12 cellular contexts compared by ENCODE assay signal in genomic region chr12:11568762-11569478, GRCh38.
DNase-seq lines count a peak whose midpoint lies in the region; ATAC-seq lines count a peak whose summit lies in the region.
"Had no signal": no experiment of that assay in that cellular context is flagged by ENCODE, and none has a peak within 500 bp of the region (broad histone marks: within the 10 kb centered on the region; RNA-seq: fewer than 3 reads in every experiment).

No MANE protein-coding gene starts in this region.

- peak; percentile 96 for ATAC-seq in GM18520 (IDR thresholded peaks at IDR 0.05; ENCODE audit: unreplicated experiment)
- peak; percentile 92 for ATAC-seq in GM21576 (IDR thresholded peaks at IDR 0.05; ENCODE audit: unreplicated experiment)
- ATAC-seq in HG03175 (IDR thresholded peaks at IDR 0.05; ENCODE audit: unreplicated experiment): peak; percentile 92
- peak; percentile 56 for ATAC-seq in memory B cell (ENCODE audit: low read depth)
- ATAC-seq in right cardiac atrium: no peak
- ATAC-seq: naive thymus-derived CD4-positive, alpha-beta T cell; upper lobe of right lung had no signal

- no peak overlapping the region for H3K27ac Mint-ChIP-seq in memory B cell
- H3K27ac Mint-ChIP-seq: naive thymus-derived CD4-positive, alpha-beta T cell had no signal

- no peak overlapping the region for H3K27ac ChIP-seq in right cardiac atrium (ENCODE audit: low read length)
- H3K27ac ChIP-seq: upper lobe of right lung had no signal

- no peak overlapping the region for H3K4me3 ChIP-seq in right cardiac atrium (ENCODE audit: low read length)
- H3K4me3 ChIP-seq: dorsolateral prefrontal cortex, upper lobe of right lung had no signal

- peaks cover 2% of the 10 kb centered on the region for H3K36me3 Mint-ChIP-seq in memory B cell

- H3K9me3 Mint-ChIP-seq in memory B cell: peaks cover 1% of the 10 kb centered on the region

- H3K9me3 ChIP-seq in right cardiac atrium (ENCODE audit: control insufficient read depth, low read length): no peaks in the 10 kb centered on the region
- H3K9me3 ChIP-seq: upper lobe of right lung had no signal

- H3K27me3 Mint-ChIP-seq in memory B cell: peaks cover 4% of the 10 kb centered on the region

- H3K4me1 ChIP-seq in right cardiac atrium (ENCODE audit: control insufficient read depth, insufficient read depth, low read length): no peaks in the 10 kb centered on the region
- H3K4me1 ChIP-seq: upper lobe of right lung had no signal

- H3K27me3 ChIP-seq in right cardiac atrium (ENCODE audit: control insufficient read depth, insufficient read depth): no peaks in the 10 kb centered on the region
- H3K27me3 ChIP-seq: dorsolateral prefrontal cortex, upper lobe of right lung had no signal

- peaks cover 18% of the 10 kb centered on the region for H3K4me1 Mint-ChIP-seq in memory B cell
- H3K4me1 Mint-ChIP-seq: naive thymus-derived CD4-positive, alpha-beta T cell had no signal

- intact Hi-C loops in right cardiac atrium (cut with DNase I): no loop called here

- WGBS in right cardiac atrium: 93% methylated on average over 8 of the region's 8 CpGs

- DNase-seq in memory B cell (ENCODE audit: low spot score in 2 of 2) (no peak), NCI-H82 (lab: John Stamatoyannopoulos, UW) (no peak), glomerular visceral epithelial cell (ENCODE audit: extremely low spot score) (no peak), right cardiac atrium (no peak), NCI-H2196 (lab: John Stamatoyannopoulos, UW; ENCODE audit: unreplicated experiment) (no peak)
- DNase-seq: dorsolateral prefrontal cortex; naive thymus-derived CD4-positive, alpha-beta T cell; NCI-H1930; upper lobe of right lung had no signal

- no peak overlapping the region for H3K4me3 Mint-ChIP-seq in memory B cell
- H3K4me3 Mint-ChIP-seq: naive thymus-derived CD4-positive, alpha-beta T cell had no signal

Comparison
In these comparisons a context has a peak if more than half of its experiments do, and no peak if none do; other contexts are left out.
1. ATAC-seq: peak in GM18520 (single experiment), GM21576 (single experiment), HG03175 (single experiment) and memory B cell (single experiment); none in right cardiac atrium (0 of 2).